ENCODE assay signal across 14 cellular contexts in genomic region chr3:188830955-188831354, GRCh38.
DNase-seq lines count a peak whose midpoint lies in the region; ATAC-seq and TF ChIP-seq lines count a peak whose summit lies in the region.
"Had no signal": no experiment of that assay in that cellular context is flagged by ENCODE, and none has a peak within 500 bp of the region (broad histone marks: within the 10 kb centered on the region; RNA-seq: fewer than 3 reads in every experiment).

No MANE protein-coding gene starts in this region.

- H3K4me1 ChIP-seq in MM.1S (ENCODE audit: low read length) (no peaks in the 10 kb centered on the region), neural progenitor cell (no peaks in the 10 kb centered on the region), psoas muscle (peaks cover 10% of the 10 kb centered on the region)

- no peaks in the 10 kb centered on the region for H3K9me3 Mint-ChIP-seq in activated naive CD4-positive, alpha-beta T cell treated with anti-CD3 and anti-CD28 coated beads for 36 hours
- H3K9me3 Mint-ChIP-seq in neural progenitor cell = no peaks in the 10 kb centered on the region
- H3K9me3 Mint-ChIP-seq: activated T-helper 2 cell treated with anti-CD3 and anti-CD28 coated beads, Interferon-gamma antibody, Interleukin-2, Interleukin-4, amounts not matched to agents 10 μg/mL and 5 μg/mL and 100 μg/mL, durations not matched to agents 14 hours and 24 hours and 36 hours; CD8-positive, alpha-beta T cell; memory B cell had no signal

- H3K9ac ChIP-seq in MM.1S (ENCODE audit: low read length) (no peak overlapping the region), neural progenitor cell (no peak overlapping the region)

- no peaks in the 10 kb centered on the region for H3K27me3 Mint-ChIP-seq in activated naive CD4-positive, alpha-beta T cell treated with anti-CD3 and anti-CD28 coated beads for 36 hours (ENCODE audit: low read depth)
- no peaks in the 10 kb centered on the region for H3K27me3 Mint-ChIP-seq in neural progenitor cell (ENCODE audit: insufficient read depth, low read depth)
- H3K27me3 Mint-ChIP-seq: memory B cell had no signal

- H4K20me1 ChIP-seq in MM.1S (ENCODE audit: insufficient read depth, low read length) (no peaks in the 10 kb centered on the region), neural progenitor cell (ENCODE audit: low read depth) (no peaks in the 10 kb centered on the region)

- no peak overlapping the region for H3K27ac Mint-ChIP-seq in activated naive CD4-positive, alpha-beta T cell treated with anti-CD3 and anti-CD28 coated beads for 36 hours
- H3K27ac Mint-ChIP-seq in neural progenitor cell = no peak overlapping the region
- H3K27ac Mint-ChIP-seq: activated T-helper 2 cell treated with anti-CD3 and anti-CD28 coated beads, Interferon-gamma antibody, Interleukin-2, Interleukin-4, amounts not matched to agents 10 μg/mL and 5 μg/mL and 100 μg/mL, durations not matched to agents 14 hours and 24 hours and 36 hours; CD8-positive, alpha-beta T cell had no signal

- ATAC-seq in HG03280 (IDR thresholded peaks at IDR 0.05; ENCODE audit: unreplicated experiment) = no peak
- ATAC-seq in HG03135 (IDR thresholded peaks at IDR 0.05; ENCODE audit: unreplicated experiment) = no peak
- ATAC-seq in psoas muscle = no peak
- ATAC-seq: CD8-positive, alpha-beta T cell had no signal

- H3K4me1 Mint-ChIP-seq in activated naive CD4-positive, alpha-beta T cell treated with anti-CD3 and anti-CD28 coated beads for 36 hours (ENCODE audit: low read depth) = peaks cover 21% of the 10 kb centered on the region
- H3K4me1 Mint-ChIP-seq in neural progenitor cell = peaks cover 18% of the 10 kb centered on the region
- H3K4me1 Mint-ChIP-seq: memory B cell had no signal

- no peaks in the 10 kb centered on the region for H3K27me3 ChIP-seq in MM.1S (replicated peaks; ENCODE audit: insufficient read depth, low read length)
- no peaks in the 10 kb centered on the region for H3K27me3 ChIP-seq in neural progenitor cell
- no peaks in the 10 kb centered on the region for H3K27me3 ChIP-seq in psoas muscle (ENCODE audit: insufficient read depth in 3 of 3, low read length in 2 of 3)

- H3F3A ChIP-seq in MM.1S (ENCODE audit: insufficient read depth, low read length) (no peaks in the 10 kb centered on the region), neural progenitor cell (ENCODE audit: low read depth) (no peaks in the 10 kb centered on the region)

- H3K27ac ChIP-seq in MM.1S (ENCODE audit: low read length) (no peak overlapping the region), neural progenitor cell (no peak overlapping the region), psoas muscle (no peak overlapping the region)

- peak; percentile 7 for DNase-seq in activated naive CD4-positive, alpha-beta T cell treated with anti-CD3 and anti-CD28 coated beads for 36 hours
- DNase-seq in activated naive CD4-positive, alpha-beta T cell treated with Interleukin-2 at 50 U/mL for 16 hours = no peak
- DNase-seq in MM.1S (no peak), astrocyte of the spinal cord (ENCODE audit: low read depth, low spot score) (no peak), neural progenitor cell (ENCODE audit: low spot score) (no peak), psoas muscle (no peak)
- DNase-seq: CD8-positive, alpha-beta T cell; NCI-H1436; substantia nigra; T-helper 9 cell had no signal

- in situ Hi-C loops in astrocyte of the spinal cord (cut with HindIII; ENCODE audit: low sequenced_read_pairs) = no loop called here

- H3K36me3 Mint-ChIP-seq in activated naive CD4-positive, alpha-beta T cell treated with anti-CD3 and anti-CD28 coated beads for 36 hours (ENCODE audit: low read depth) = no peaks in the 10 kb centered on the region
- no peaks in the 10 kb centered on the region for H3K36me3 Mint-ChIP-seq in neural progenitor cell
- H3K36me3 Mint-ChIP-seq: CD8-positive, alpha-beta T cell had no signal

- no peaks in the 10 kb centered on the region for H3K9me2 ChIP-seq in MM.1S (replicated peaks; ENCODE audit: insufficient read depth, low read length)

- no peaks in the 10 kb centered on the region for H3K9me3 ChIP-seq in MM.1S (replicated peaks; ENCODE audit: insufficient read depth, low read length)
- no peaks in the 10 kb centered on the region for H3K9me3 ChIP-seq in neural progenitor cell (ENCODE audit: low read depth)
- H3K9me3 ChIP-seq in psoas muscle = no peaks in the 10 kb centered on the region

- H3K4me2 ChIP-seq in MM.1S (ENCODE audit: low read depth, low read length) (no peak overlapping the region), neural progenitor cell (no peak overlapping the region)

- H3K4me3 ChIP-seq in MM.1S (ENCODE audit: low read length) (no peak overlapping the region), astrocyte of the spinal cord (ENCODE audit: low read depth, low read length) (no peak overlapping the region), neural progenitor cell (no peak overlapping the region), psoas muscle (no peak overlapping the region)

- 0 out of 2 replicates have a peak, but pooled peaks have one; percentile 5 for TF ChIP-seq CTCF in MM.1S (IDR thresholded peaks at IDR 0.05; ENCODE audit: low read length)
- peak; percentile 36 for TF ChIP-seq CTCF in astrocyte of the spinal cord (IDR thresholded peaks at IDR 0.05; ENCODE audit: low read depth, low read length)
- TF ChIP-seq CTCF in neural progenitor cell (IDR thresholded peaks at IDR 0.05) = peak; percentile 45
- TF ChIP-seq CTCF in psoas muscle (IDR thresholded peaks at IDR 0.05) = no peak

- H3K79me2 ChIP-seq in MM.1S (ENCODE audit: low read length) (no peaks in the 10 kb centered on the region), neural progenitor cell (ENCODE audit: low read depth) (no peaks in the 10 kb centered on the region)

- H3K4me3 Mint-ChIP-seq in activated naive CD4-positive, alpha-beta T cell treated with anti-CD3 and anti-CD28 coated beads for 36 hours = no peak overlapping the region
- H3K4me3 Mint-ChIP-seq in neural progenitor cell = no peak overlapping the region
- H3K4me3 Mint-ChIP-seq: CD8-positive, alpha-beta T cell; memory B cell had no signal

- WGBS in psoas muscle, 3 donors = 92 to 98% (median 95%) methylated on average over 2 of the region's 2 CpGs

- H3K36me3 ChIP-seq in MM.1S (replicated peaks; ENCODE audit: insufficient read depth, low read length) = no peaks in the 10 kb centered on the region
- H3K36me3 ChIP-seq in neural progenitor cell = no peaks in the 10 kb centered on the region
- H3K36me3 ChIP-seq in psoas muscle (ENCODE audit: insufficient read depth in 1 of 2, low read depth in 1 of 2) = no peaks in the 10 kb centered on the region

- no peak overlapping the region for H2AFZ ChIP-seq in MM.1S (ENCODE audit: low read length)
- H2AFZ ChIP-seq in neural progenitor cell (replicated peaks) = no peak overlapping the region

- CTCF ChIA-PET in activated naive CD4-positive, alpha-beta T cell treated with anti-CD3 and anti-CD28 coated beads for 36 hours (lab: Charles Lee) = interaction anchor here (0.6 to 3.6 kb wide), 5 partner anchors 108 to 1676 kb away, joined by 3 to 29 read pairs (median 3); no protein-coding TSS in a partner anchor

- intact Hi-C loops in activated naive CD4-positive, alpha-beta T cell treated with anti-CD3 and anti-CD28 coated beads for 36 hours (cut with micrococcal nuclease) = loop anchor here (5.0 kb wide), 2 partner anchors 316 to 1089 kb away; no protein-coding TSS in a partner anchor
- intact Hi-C loops in psoas muscle (cut with DNase I) = no loop called here
